In genomic region chr17:40922239-40922638, GRCh38 we compare ENCODE assay signal across 2 cellular contexts.
TF ChIP-seq lines count a peak whose summit lies in the region.

No MANE protein-coding gene starts in this region.

TF ChIP-seq in Ishikawa, 13 proteins besides CTCF, POLR2A, EP300 and RAD21:
- TF ChIP-seq TAF1 (IDR thresholded peaks at IDR 0.05; ENCODE audit: low read depth) (no peak), REST (IDR thresholded peaks at IDR 0.05; ENCODE audit: low read depth) (no peak), USF1 (IDR thresholded peaks at IDR 0.05) (peak; percentile 25; the same call in 1 of the 2 replicates)

TF ChIP-seq in K562, 482 proteins besides CTCF, POLR2A, EP300 and RAD21:
- no peak for TF ChIP-seq HMG20B (CRISPR knock-in tag; IDR thresholded peaks at IDR 0.05)
- TF ChIP-seq NR2C2 (CRISPR knock-in tag; IDR thresholded peaks at IDR 0.05): no peak
- peak; percentile 73; the same call in 1 of the 2 replicates for TF ChIP-seq NR2C2 (tag; IDR thresholded peaks at IDR 0.05)
- peak; percentile 79 for TF ChIP-seq RFX1 (IDR thresholded peaks at IDR 0.05)
- TF ChIP-seq ZNF780A (CRISPR knock-in tag; IDR thresholded peaks at IDR 0.05): no peak
- TF ChIP-seq JUND (IDR thresholded peaks at IDR 0.05; ENCODE audit: borderline replicate concordance, low read depth, low read length): peak; percentile 83; the same call in 1 of the 2 replicates
- peak; percentile 78 for TF ChIP-seq JUND (tag; IDR thresholded peaks at IDR 0.05; ENCODE audit: borderline replicate concordance, low read depth, low read length)
- no peak for TF ChIP-seq HMGXB4 (CRISPR knock-in tag; IDR thresholded peaks at IDR 0.05)
- TF ChIP-seq ZNF175 (CRISPR knock-in tag; IDR thresholded peaks at IDR 0.05; ENCODE audit: low read depth): peak; percentile 59; the same call in 1 of the 2 replicates
- TF ChIP-seq FOSL1 (tag; conservative IDR thresholded peaks at IDR 0.05): peak; percentile 96
- peak; percentile 22; the same call in 1 of the 2 replicates for TF ChIP-seq BACH1 (tag; IDR thresholded peaks at IDR 0.05)
- TF ChIP-seq ZNF584 (CRISPR knock-in tag; IDR thresholded peaks at IDR 0.05; ENCODE audit: low read depth): peak; percentile 74; the same call in 1 of the 2 replicates
- peak; percentile 38; the same call in 1 of the 2 replicates for TF ChIP-seq FOXJ2 (tag; IDR thresholded peaks at IDR 0.05)
- peak; percentile 64; the same call in 1 of the 2 replicates for TF ChIP-seq MITF (IDR thresholded peaks at IDR 0.05)
- no peak for TF ChIP-seq TAF15 (IDR thresholded peaks at IDR 0.05; ENCODE audit: low read depth, low read length)
- TF ChIP-seq ZNF184 (CRISPR knock-in tag; IDR thresholded peaks at IDR 0.05): no peak
- TF ChIP-seq ZBTB8A (IDR thresholded peaks at IDR 0.05; ENCODE audit: partially characterized antibody): no peak
- 0 out of 2 replicates have a peak, but pooled peaks have one; percentile 14 for TF ChIP-seq PKNOX1 (IDR thresholded peaks at IDR 0.05)
- TF ChIP-seq VEZF1 (CRISPR knock-in tag; IDR thresholded peaks at IDR 0.05): 0 out of 2 replicates have a peak, but pooled peaks have one; percentile 14
- TF ChIP-seq ATF3 (IDR thresholded peaks at IDR 0.05): peak; percentile 81; the same call in 1 of the 2 replicates
- no peak for TF ChIP-seq ATF3 (CRISPR knock-in tag; conservative IDR thresholded peaks at IDR 0.05)
- no peak for TF ChIP-seq CTBP1 (IDR thresholded peaks at IDR 0.05; ENCODE audit: borderline replicate concordance)
- no peak for TF ChIP-seq C11orf30 (IDR thresholded peaks at IDR 0.05; ENCODE audit: low read depth)
- TF ChIP-seq FOXK2 (conservative IDR thresholded peaks at IDR 0.05 in 1 of 2, IDR thresholded peaks at IDR 0.05 in 1 of 2; ENCODE audit: low read depth in 2 of 2): no peak
- peak; percentile 69 for TF ChIP-seq JUN (IDR thresholded peaks at IDR 0.05; ENCODE audit: borderline replicate concordance, low read depth, low read length)
- TF ChIP-seq JUN (CRISPR knock-in tag; IDR thresholded peaks at IDR 0.05; ENCODE audit: borderline replicate concordance): no peak
- TF ChIP-seq ZNF395 (CRISPR knock-in tag; IDR thresholded peaks at IDR 0.05): 0 out of 2 replicates have a peak, but pooled peaks have one; percentile 84
TF ChIP-seq in K562: peak in this region for 14.
